ENCODE assay signal across 1 cellular context in the genomic region with DNA sequence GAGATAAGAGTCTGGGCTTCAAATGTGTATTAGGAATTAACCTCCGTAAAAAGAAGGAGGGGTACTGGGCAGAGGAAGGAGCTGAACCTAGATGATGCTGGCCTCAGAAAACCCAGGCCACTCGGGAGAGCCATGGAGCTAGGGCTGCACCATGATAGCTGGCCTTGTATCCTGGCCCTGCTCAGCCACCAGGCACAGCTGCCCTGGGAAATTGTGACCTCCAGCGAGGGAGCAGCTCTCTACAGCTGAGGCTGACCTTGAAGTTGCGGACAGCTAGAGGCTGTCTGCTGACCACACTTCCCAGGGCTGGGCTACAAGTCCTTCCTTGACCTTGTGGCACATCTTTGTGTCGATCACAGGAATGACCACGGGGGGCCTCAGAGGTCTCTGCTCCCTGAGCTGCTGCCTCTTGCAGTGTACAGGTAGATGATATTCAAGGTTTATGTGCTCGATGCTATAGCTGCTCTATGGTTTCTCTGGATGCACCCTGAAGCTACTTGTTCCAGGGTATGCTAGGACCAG.
TF ChIP-seq lines count a peak whose summit lies in the region.

No MANE protein-coding gene starts in this region.

TF ChIP-seq in K562, 482 proteins besides CTCF, POLR2A, EP300 and RAD21 (continued from another document):
- TF ChIP-seq ZNF76 (CRISPR knock-in tag; IDR thresholded peaks at IDR 0.05; ENCODE audit: borderline replicate concordance), result no peak
